ENCODE assay signal across 8 cellular contexts in genomic region chr21:45363921-45364463, GRCh38. TPM values are rescaled to one million over a fixed set of nuclear protein-coding genes. Genes with fewer than 3 reads are reported as not detected.
DNase-seq lines count a peak whose midpoint lies in the region; TF ChIP-seq lines count a peak whose summit lies in the region.

No MANE protein-coding gene starts in this region.

- no TSS peak for BruUV-seq in mammary epithelial cell (replicated peaks; lab: Mats Ljungman, UMichigan)

- H3K27me3 ChIP-seq in SK-N-SH (ENCODE audit: insufficient read depth) (no peaks in the 10 kb centered on the region), mammary epithelial cell (ENCODE audit: insufficient read depth, low read length) (no peaks in the 10 kb centered on the region), BE2C (no peaks in the 10 kb centered on the region)

- H3K79me2 ChIP-seq in SK-N-SH (ENCODE audit: insufficient read depth) (peaks cover 12% of the 10 kb centered on the region; the same call in 1 of the 2 replicates), mammary epithelial cell (ENCODE audit: insufficient read depth, low read length) (no peaks in the 10 kb centered on the region)

- no peaks in the 10 kb centered on the region for H3K9me3 ChIP-seq in SK-N-SH
- no peaks in the 10 kb centered on the region for H3K9me3 ChIP-seq in mammary epithelial cell (replicated peaks; ENCODE audit: insufficient read depth, low read length)
- no peaks in the 10 kb centered on the region for H3K9me3 ChIP-seq in BE2C

- H3K4me3 ChIP-seq in SK-N-SH (ENCODE audit: low read depth in 2 of 2, low read length in 1 of 2) (peak overlapping the region in 1 of 2 experiments; percentile 9; a peak in 1 of 4 replicates), mammary epithelial cell (replicated peaks in 1 of 3; ENCODE audit: insufficient read depth in 1 of 3, low read depth in 2 of 3, low read length in 3 of 3) (no peak overlapping the region), BE2C (ENCODE audit: low read depth, low read length) (no peak overlapping the region)

- H3K4me1 ChIP-seq in SK-N-SH (ENCODE audit: control insufficient read depth in 1 of 2, insufficient read depth in 2 of 2, low read depth in 1 of 2, low read length in 1 of 2) (peaks cover 34 to 45% of the 10 kb centered on the region in 2 experiments; a peak in 3 of 4 replicates), mammary epithelial cell (ENCODE audit: insufficient read depth, low read length) (peaks cover 20% of the 10 kb centered on the region), BE2C (peaks cover 15% of the 10 kb centered on the region)

- H3K4me2 ChIP-seq in SK-N-SH, result peak overlapping the region; percentile 60
- H3K4me2 ChIP-seq in mammary epithelial cell (ENCODE audit: insufficient read depth, low read depth, low read length), result peak overlapping the region; percentile 76

- dilution Hi-C loops in mammary epithelial cell (cut with HindIII; ENCODE audit: low sequenced_read_pairs), result no loop called here

- peak overlapping the region; percentile 88 to 100 for H3K27ac ChIP-seq in SK-N-SH (ENCODE audit: low read depth in 2 of 2, low read length in 1 of 2)
- peak overlapping the region; percentile 80 for H3K27ac ChIP-seq in mammary epithelial cell (ENCODE audit: insufficient read depth, low read depth, low read length)

- intact Hi-C loops in mammary epithelial cell (cut with micrococcal nuclease), result loop anchor here (2.0 kb wide), 1 partner anchor 39 kb away; no protein-coding TSS in a partner anchor

- no peak overlapping the region for H2AFZ ChIP-seq in SK-N-SH (ENCODE audit: low read depth)
- H2AFZ ChIP-seq in mammary epithelial cell (ENCODE audit: low read depth, low read length), result peak overlapping the region; percentile 87

- in situ Hi-C loops in GM13977 (cut with MboI; ENCODE audit: low pct_unique_long_range_greater_than_20kb, low sequenced_read_pairs, unreplicated experiment) (no loop called here), mammary epithelial cell (cut with MboI; ENCODE audit: low sequenced_read_pairs in 2 of 2) (no loop called here)

- H3K36me3 ChIP-seq in SK-N-SH (replicated peaks in 1 of 2; ENCODE audit: control insufficient read depth in 1 of 2, insufficient read depth in 2 of 2, low read length in 1 of 2) (no peaks in the 10 kb centered on the region), mammary epithelial cell (ENCODE audit: insufficient read depth, low read length) (no peaks in the 10 kb centered on the region), BE2C (no peaks in the 10 kb centered on the region)

- H3K9ac ChIP-seq in SK-N-SH (peak overlapping the region; percentile 83), mammary epithelial cell (ENCODE audit: insufficient read depth, low read length) (peak overlapping the region; percentile 35)

- DNase-seq in GM13977 (ENCODE audit: low spot score) (peak; percentile 79), SK-N-SH (no peak), mammary epithelial cell (peak; percentile 96), kidney tubule cell (ENCODE audit: low spot score) (peak; percentile 99), DMS153 treated with DMSO at 0.1 percent for 48 hours (lab: John Stamatoyannopoulos, UW; ENCODE audit: unreplicated experiment) (no peak), BE2C (no peak), cortex of kidney (lab: John Stamatoyannopoulos, UW) (no peak)
- peak; percentile 27 to 32 for DNase-seq in stimulated activated CD4-positive, alpha-beta T cell treated with anti-CD3 and anti-CD28 coated beads, Interleukin-15, amount 100 ng/mL, for 48 hours (ENCODE audit: low read depth in 2 of 2)

- H4K20me1 ChIP-seq in SK-N-SH (ENCODE audit: insufficient read depth) (no peaks in the 10 kb centered on the region), mammary epithelial cell (ENCODE audit: insufficient read depth, low read length) (no peaks in the 10 kb centered on the region)

- H3F3A ChIP-seq in SK-N-SH (replicated peaks; ENCODE audit: insufficient read depth), result peaks cover 33% of the 10 kb centered on the region

- no peak for TF ChIP-seq RAD21 in SK-N-SH (IDR thresholded peaks at IDR 0.05; ENCODE audit: low read length)

- no peak for TF ChIP-seq CTCF in GM13977 (IDR thresholded peaks at IDR 0.05; ENCODE audit: extremely low read depth, insufficient read depth, missing control alignments)
- no peak for TF ChIP-seq CTCF in SK-N-SH (IDR thresholded peaks at IDR 0.05)
- no peak for TF ChIP-seq CTCF in mammary epithelial cell (conservative IDR thresholded peaks at IDR 0.05 in 1 of 2, IDR thresholded peaks at IDR 0.05 in 1 of 2; ENCODE audit: extremely low read depth in 1 of 2, insufficient read depth in 1 of 2, low read depth in 1 of 2, low read length in 2 of 2)
- no peak for TF ChIP-seq CTCF in BE2C (IDR thresholded peaks at IDR 0.05; ENCODE audit: low read depth, low read length)

- H3K9me2 ChIP-seq in SK-N-SH, result no peaks in the 10 kb centered on the region

- 6% methylated on average over 12 of the region's 18 CpGs for WGBS in SK-N-SH (ENCODE audit: low lambda C conversion rate)
- 9% methylated on average over 14 of the region's 18 CpGs for WGBS in mammary epithelial cell (ENCODE audit: low coverage, missing lambda C conversion rate)

- TF ChIP-seq EP300 in SK-N-SH (IDR thresholded peaks at IDR 0.05; ENCODE audit: borderline replicate concordance in 1 of 2, low read depth in 1 of 2, low read length in 1 of 2), result peak; percentile 8 to 97; a peak in 2 of 4 replicates

- POLR2A ChIA-PET in SK-N-SH (lab: Yijun Ruan, JAX), result no interaction called here

- CTCF ChIA-PET in SK-N-SH (lab: Yijun Ruan, JAX) (no interaction called here), mammary epithelial cell (lab: Charles Lee; ENCODE audit: low non-redundant PET) (no interaction called here)

TF ChIP-seq in SK-N-SH, 30 proteins besides CTCF, POLR2A, EP300 and RAD21 (continues in another document):
- TF ChIP-seq NFIC (IDR thresholded peaks at IDR 0.05; ENCODE audit: borderline replicate concordance) (peak; percentile 97), JUND (IDR thresholded peaks at IDR 0.05) (peak; percentile 100), MEF2A (IDR thresholded peaks at IDR 0.05; ENCODE audit: borderline replicate concordance, low read depth) (peak; percentile 38; the same call in 1 of the 2 replicates), MAX (IDR thresholded peaks at IDR 0.05; ENCODE audit: low read depth) (peak; percentile 98), NRF1 (IDR thresholded peaks at IDR 0.05; ENCODE audit: low read depth, low read length) (no peak), TEAD4 (IDR thresholded peaks at IDR 0.05; ENCODE audit: borderline replicate concordance, insufficient read depth) (peak; percentile 80; the same call in 1 of the 2 replicates), REST (IDR thresholded peaks at IDR 0.05; ENCODE audit: low read depth, low read length) (peak; percentile 72), IRF3 (IDR thresholded peaks at IDR 0.05; ENCODE audit: low read depth, low read length) (no peak), FOXJ3 (CRISPR knock-in tag; IDR thresholded peaks at IDR 0.05) (no peak), FOSL2 (IDR thresholded peaks at IDR 0.05; ENCODE audit: borderline replicate concordance, low read depth) (peak; percentile 100)

RNA-seq across cellular contexts. Expression of gene COL18A1, which starts 41.0 kb away (rescaled TPM):
- polyA plus RNA-seq in SK-N-SH (2012; rRNA removed) (93.6 and 118 TPM in 2 replicates), mammary epithelial cell (27.3 TPM)
- 51.8 and 89.1 TPM in 2 replicates for polyA plus RNA-seq in SK-N-SH (2012; cell fraction: cytosol; rRNA removed)
- 287 and 525 TPM in 2 replicates for polyA plus RNA-seq in SK-N-SH (2012; cell fraction: nucleus; rRNA removed)
- 10 to 100 TPM; 45.6 to 79.7 TPM for total RNA-seq in mammary epithelial cell
- 7.5 TPM for polyA minus RNA-seq in mammary epithelial cell
- 11.7 TPM for polyA plus RNA-seq in BE2C (2012; ENCODE audit: insufficient read depth, insufficient read length, low read depth)

Comparison
In these comparisons a context has a peak if more than half of its experiments do, and no peak if none do; other contexts are left out.
1. DNase-seq: peak in GM13977 (single experiment), mammary epithelial cell (single experiment), kidney tubule cell (single experiment) and stimulated activated CD4-positive, alpha-beta T cell treated with anti-CD3 and anti-CD28 coated beads, Interleukin-15, amount 100 ng/mL, for 48 hours (2 of 2); none in SK-N-SH (single experiment), DMS153 treated with DMSO at 0.1 percent for 48 hours (single experiment), BE2C (single experiment) and cortex of kidney (single experiment).